7 cellular contexts compared by ENCODE assay signal in genomic region chr3:39216176-39216790, GRCh38. TPM values are rescaled to one million over a fixed set of nuclear protein-coding genes. Genes with fewer than 3 reads are reported as not detected.
DNase-seq lines count a peak whose midpoint lies in the region; ATAC-seq and TF ChIP-seq lines count a peak whose summit lies in the region.

No MANE protein-coding gene starts in this region.

- H3K9me3 ChIP-seq in Loucy (ENCODE audit: insufficient read depth, low read depth, low read length) (no peaks in the 10 kb centered on the region), mucosa of descending colon (no peaks in the 10 kb centered on the region)

- no peak overlapping the region for H3K9ac ChIP-seq in Loucy (ENCODE audit: low read depth, low read length, poor library complexity, severe bottlenecking)

- no peaks in the 10 kb centered on the region for H4K20me1 ChIP-seq in Loucy (ENCODE audit: insufficient read depth, low read length, poor library complexity, severe bottlenecking)

- peak; percentile 98 for ATAC-seq in GM18870 (IDR thresholded peaks at IDR 0.05; ENCODE audit: unreplicated experiment)
- ATAC-seq in HG02571 (IDR thresholded peaks at IDR 0.05; ENCODE audit: unreplicated experiment), result peak; percentile 97
- peak; percentile 61 for ATAC-seq in mucosa of descending colon

- no peaks in the 10 kb centered on the region for H3K79me2 ChIP-seq in Loucy (ENCODE audit: insufficient read depth, low read length)

- TF ChIP-seq CTCF in Loucy (conservative IDR thresholded peaks at IDR 0.05; ENCODE audit: low read length) (no peak), mucosa of descending colon (IDR thresholded peaks at IDR 0.05) (no peak)

- intact Hi-C loops in mucosa of descending colon (cut with DNase I, micrococcal nuclease), result no loop called here

- H3K4me1 ChIP-seq in Loucy (ENCODE audit: insufficient read depth, low read length, poor library complexity, severe bottlenecking), result peaks cover 9% of the 10 kb centered on the region
- H3K4me1 ChIP-seq in mucosa of descending colon (ENCODE audit: low read depth), result no peaks in the 10 kb centered on the region

- no peak overlapping the region for H3K4me3 ChIP-seq in Loucy (ENCODE audit: low read length, poor library complexity, severe bottlenecking)
- no peak overlapping the region for H3K4me3 ChIP-seq in mucosa of descending colon

- no peaks in the 10 kb centered on the region for H3F3A ChIP-seq in Loucy (ENCODE audit: low read depth)

- DNase-seq in mucosa of descending colon (no peak), NK-92 (lab: John Stamatoyannopoulos, UW; ENCODE audit: unreplicated experiment) (no peak), cerebellar nuclear complex (lab: John Stamatoyannopoulos, UW) (no peak), NCI-H1436 (lab: John Stamatoyannopoulos, UW) (no peak)

- H3K36me3 ChIP-seq in Loucy (ENCODE audit: insufficient read depth, low read length), result no peaks in the 10 kb centered on the region
- H3K36me3 ChIP-seq in mucosa of descending colon (ENCODE audit: low read depth), result no peaks in the 10 kb centered on the region

- H2AFZ ChIP-seq in Loucy (ENCODE audit: low read length), result no peak overlapping the region

- H3K9me2 ChIP-seq in Loucy (replicated peaks; ENCODE audit: low read depth, low read length), result no peaks in the 10 kb centered on the region

- H3K4me2 ChIP-seq in Loucy (ENCODE audit: low read depth, low read length, poor library complexity, severe bottlenecking), result peak overlapping the region; percentile 6

- no peaks in the 10 kb centered on the region for H3K27me3 ChIP-seq in Loucy (ENCODE audit: insufficient read depth, low read length, poor library complexity, severe bottlenecking)

RNA-seq across cellular contexts. Expression of gene XIRP1, which starts 23.9 kb away (rescaled TPM):
- total RNA-seq in mucosa of descending colon, result under 1 TPM in 1 of 3 donors, not detected in 2; 0.31 TPM
